In the genomic region with DNA sequence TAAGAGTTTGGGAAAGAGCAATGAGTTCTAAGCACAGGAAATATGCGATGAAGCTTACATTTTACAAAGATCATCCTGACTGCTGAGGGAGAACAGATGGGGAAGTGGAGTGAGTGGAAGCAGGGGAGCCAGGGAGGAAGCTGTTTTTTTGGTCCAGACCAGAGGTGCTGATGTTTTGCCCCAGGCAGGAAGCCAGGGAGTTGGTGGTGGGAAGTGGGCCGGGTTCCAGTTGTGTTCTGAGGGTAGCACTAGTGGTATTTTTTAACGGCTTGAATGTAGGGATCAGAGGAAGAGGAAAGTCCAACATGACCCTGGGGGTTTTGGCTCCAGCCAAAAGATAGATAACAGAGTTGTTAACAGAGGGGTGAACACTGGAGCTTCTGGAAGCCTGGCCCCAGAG, we compare ENCODE assay signal across 8 cellular contexts.
"Had no signal": no experiment of that assay in that cellular context is flagged by ENCODE, and none has a peak within 500 bp of the region (broad histone marks: within the 10 kb centered on the region; RNA-seq: fewer than 3 reads in every experiment).

No MANE protein-coding gene starts in this region.

- DNase-seq: activated CD4-positive, alpha-beta memory T cell treated with anti-CD3 and anti-CD28 coated beads for 36 hours; activated gamma-delta T cell; activated naive CD8-positive, alpha-beta T cell treated with anti-CD3 and anti-CD28 coated beads for 36 hours; activated T-cell treated with anti-CD3 and anti-CD28 coated beads, Interleukin-2, amount 50 U/mL, for 4 hours; esophagus squamous epithelium; foreskin fibroblast; glutamatergic neuron; small intestine had no signal
